9 cellular contexts compared by ENCODE assay signal in the genomic region with DNA sequence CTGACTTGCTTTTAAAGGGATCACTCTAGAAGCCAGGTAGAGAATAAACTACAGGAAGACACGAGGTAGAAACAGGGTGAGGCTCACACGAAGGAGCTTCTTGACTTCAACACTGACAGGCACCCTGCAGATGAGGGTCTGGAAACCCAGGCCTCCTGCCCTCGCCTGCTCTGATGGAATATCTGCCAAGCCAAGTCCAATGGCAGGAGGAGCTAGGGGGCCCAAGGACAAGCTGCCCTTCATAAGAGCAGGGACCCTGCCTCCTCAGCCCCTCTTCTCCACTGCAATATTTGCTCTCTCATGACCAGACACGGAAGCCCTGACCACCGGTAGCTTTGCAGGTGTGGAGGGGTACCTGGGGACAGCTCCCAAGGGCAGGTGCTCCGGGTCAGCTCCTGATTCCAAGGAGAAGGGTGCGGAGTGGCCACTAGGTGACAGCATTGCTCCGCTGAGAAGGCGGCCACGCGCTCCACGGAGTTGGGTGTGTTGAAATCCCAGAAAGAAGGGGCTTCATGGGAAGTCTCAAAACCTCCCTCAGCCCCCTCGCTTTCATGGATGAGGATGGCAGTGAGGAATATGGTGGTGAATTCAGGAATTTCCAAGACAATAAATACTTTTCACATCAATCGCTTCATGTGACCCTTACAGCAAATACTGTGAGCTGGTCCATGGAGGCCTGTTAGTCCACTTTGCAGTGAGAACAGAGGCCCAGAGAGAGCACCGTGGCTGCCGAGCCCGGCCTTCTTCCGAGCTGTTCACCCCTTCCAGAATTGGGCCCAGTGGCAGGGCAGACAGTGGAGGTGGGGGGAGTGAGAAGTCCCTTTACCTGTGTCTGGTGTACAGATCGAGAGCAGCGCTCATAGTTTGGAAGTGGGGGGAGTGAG. TPM values are rescaled to one million over a fixed set of nuclear protein-coding genes. Genes with fewer than 3 reads are reported as not detected.
DNase-seq lines count a peak whose midpoint lies in the region; ATAC-seq and TF ChIP-seq lines count a peak whose summit lies in the region.
"Had no signal": no experiment of that assay in that cellular context is flagged by ENCODE, and none has a peak within 500 bp of the region (broad histone marks: within the 10 kb centered on the region; RNA-seq: fewer than 3 reads in every experiment).

No MANE protein-coding gene starts in this region.

- no peak for ATAC-seq in HG03354 (IDR thresholded peaks at IDR 0.05; ENCODE audit: poor library complexity, severe bottlenecking, unreplicated experiment)

- no peak overlapping the region for H3K4me3 ChIP-seq in CD8-positive, alpha-beta memory T cell (ENCODE audit: low read length)
- H3K4me3 ChIP-seq in HL-60 (replicated peaks; ENCODE audit: insufficient read depth, low read length) (no peak overlapping the region), adrenal gland (no peak overlapping the region)
- H3K4me3 ChIP-seq: skin epidermis had no signal

- no peak for TF ChIP-seq POLR2A in adrenal gland (IDR thresholded peaks at IDR 0.05)

- H3K27ac ChIP-seq in CD8-positive, alpha-beta memory T cell (ENCODE audit: low read depth, low read length), result no peak overlapping the region
- H3K27ac ChIP-seq in HL-60 (replicated peaks) (no peak overlapping the region), adrenal gland (no peak overlapping the region)
- H3K27ac ChIP-seq: skin epidermis had no signal

- no peaks in the 10 kb centered on the region for H3K9me3 Mint-ChIP-seq in CD8-positive, alpha-beta memory T cell

- TF ChIP-seq CTCF in HL-60 (IDR thresholded peaks at IDR 0.05; ENCODE audit: insufficient read depth, low read length), result peak; percentile 89
- peak; percentile 81 to 97 (median 93) for TF ChIP-seq CTCF in adrenal gland (IDR thresholded peaks at IDR 0.05)

- peaks cover 4% of the 10 kb centered on the region for H3K27me3 ChIP-seq in CD8-positive, alpha-beta memory T cell (ENCODE audit: insufficient read depth, low read length, poor library complexity, severe bottlenecking)
- H3K27me3 ChIP-seq in HL-60 (ENCODE audit: insufficient read depth, poor library complexity, severe bottlenecking) (no peaks in the 10 kb centered on the region), adrenal gland (peaks cover 11% of the 10 kb centered on the region)

- H3K4me1 ChIP-seq in CD8-positive, alpha-beta memory T cell (ENCODE audit: insufficient read depth, low read length), result no peaks in the 10 kb centered on the region
- no peaks in the 10 kb centered on the region for H3K4me1 ChIP-seq in adrenal gland (replicated peaks in 1 of 2)

- POLR2A ChIA-PET in CD8-positive, alpha-beta memory T cell (lab: Charles Lee), result no interaction called here

- intact Hi-C loops in adrenal gland (cut with DNase I), result loop anchor here (2.0 to 10.0 kb wide), 5 partner anchors 87 to 280 kb away; no protein-coding TSS in a partner anchor

- no peaks in the 10 kb centered on the region for H3K9me3 ChIP-seq in CD8-positive, alpha-beta memory T cell (ENCODE audit: low read length)
- no peaks in the 10 kb centered on the region for H3K9me3 ChIP-seq in adrenal gland (replicated peaks in 1 of 3)

- CTCF ChIA-PET in CD8-positive, alpha-beta memory T cell (lab: Charles Lee), result interaction anchor here (0.9 to 1.3 kb wide), 2 partner anchors 9 to 89 kb away, joined by 3 read pairs; no protein-coding TSS in a partner anchor

- no peak overlapping the region for H3K4me3 Mint-ChIP-seq in CD8-positive, alpha-beta memory T cell

- 8 to 19% (median 16%) methylated on average over 14 to 20 of the region's 20 CpGs for WGBS in adrenal gland, 4 donors

- H3K27me3 Mint-ChIP-seq in CD8-positive, alpha-beta memory T cell, result peaks cover 16 to 45% of the 10 kb centered on the region in 2 donors

- peaks cover 0 to 3% (median 0%) of the 10 kb centered on the region in 3 donors for H3K36me3 Mint-ChIP-seq in CD8-positive, alpha-beta memory T cell

- H3K27ac Mint-ChIP-seq in CD8-positive, alpha-beta memory T cell, result no peak overlapping the region

- no peaks in the 10 kb centered on the region for H3K36me3 ChIP-seq in CD8-positive, alpha-beta memory T cell (ENCODE audit: insufficient read depth, low read length)
- H3K36me3 ChIP-seq in adrenal gland (replicated peaks in 1 of 2), result no peaks in the 10 kb centered on the region

- DNase-seq in CD8-positive, alpha-beta memory T cell, result peak in 3 of 5 donors; percentile 6 to 48 (median 8)
- DNase-seq in HL-60 (ENCODE audit: low read depth in 1 of 2, low spot score in 1 of 2) (peak in 1 of 2 experiments; percentile 29), SW480 (ENCODE audit: low spot score) (peak; percentile 18), adrenal gland (peak; percentile 38 to 72 (median 54)), hippocampal formation (lab: John Stamatoyannopoulos, UW) (peak; percentile 3 to 7), NCI-H524 treated with DMSO at 0.1 percent for 48 hours (lab: John Stamatoyannopoulos, UW) (no peak)
- DNase-seq in stimulated activated CD4-positive, alpha-beta T cell treated with anti-CD3 and anti-CD28 coated beads, Interleukin-12 subunit alpha, Interleukin-12 subunit beta, amount 100 ng/mL, for 24 hours (ENCODE audit: low read depth in 2 of 2), result peak; percentile 28 to 46

- no peaks in the 10 kb centered on the region for H3K4me1 Mint-ChIP-seq in CD8-positive, alpha-beta memory T cell

RNA-seq across cellular contexts. Expression of a gene that starts 33.2 kb away (rescaled TPM):
- not detected for total RNA-seq in CD8-positive, alpha-beta memory T cell
- polyA plus RNA-seq in CD8-positive, alpha-beta memory T cell, result not detected
- not detected for total RNA-seq in adrenal gland
- not detected for polyA plus RNA-seq in adrenal gland
